28 cellular contexts compared by ENCODE assay signal in the genomic region with DNA sequence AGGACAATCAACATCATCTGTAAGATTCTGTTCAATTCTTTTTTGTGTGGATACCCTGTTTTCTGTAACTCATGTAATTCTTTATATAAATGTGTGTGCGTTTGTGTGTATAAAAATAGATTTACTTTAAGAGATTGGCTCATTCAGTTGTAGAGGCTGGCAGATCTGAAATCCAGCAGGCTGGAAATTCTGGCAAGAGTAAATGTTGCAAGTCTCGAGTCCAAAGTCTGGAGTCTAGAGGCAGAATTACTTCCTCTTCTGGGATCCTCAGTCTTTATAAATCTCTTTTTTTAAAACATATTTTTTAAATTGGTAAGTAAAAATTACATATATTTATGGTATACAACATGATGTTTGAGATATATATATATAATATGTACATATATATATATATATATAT.
"Had no signal": no experiment of that assay in that cellular context is flagged by ENCODE, and none has a peak within 500 bp of the region (broad histone marks: within the 10 kb centered on the region; RNA-seq: fewer than 3 reads in every experiment).

No MANE protein-coding gene starts in this region.

- H3K36me3 ChIP-seq: esophagus muscularis mucosa, heart right ventricle, left lung, lower lobe of right lung, ovary, thoracic aorta, tibial nerve, upper lobe of right lung, uterus had no signal

- H3K4me3 ChIP-seq: coronary artery, esophagus muscularis mucosa, heart right ventricle, left lung, lower lobe of right lung, ovary, psoas muscle, skin epidermis, thoracic aorta, tibial nerve, upper lobe of right lung, uterus had no signal

- H3K27ac ChIP-seq: coronary artery, esophagus muscularis mucosa, foreskin keratinocyte, heart right ventricle, left lung, lower lobe of right lung, ovary, psoas muscle, skin epidermis, thoracic aorta, tibial nerve, upper lobe of right lung, uterus had no signal

- FAIRE-seq: endothelial cell of umbilical vein had no signal

- DNase-seq: central memory CD4-positive, alpha-beta T cell; dermis blood vessel endothelial cell; effector memory CD4-positive, alpha-beta T cell; foreskin keratinocyte; glutamatergic neuron; heart right ventricle; hypothalamus; immature natural killer cell; islet precursor cell; left lung; lower lobe of right lung; natural killer cell; occipital lobe; ovary; posterior cingulate gyrus; psoas muscle; right cardiac atrium; stimulated activated CD4-positive, alpha-beta T cell treated with anti-CD3 and anti-CD28 coated beads, Interleukin-15, amount 100 ng/mL, for 24 hours; stimulated activated CD4-positive, alpha-beta T cell treated with anti-CD3 and anti-CD28 coated beads, Interleukin-2, amount 100 ng/mL, for 48 hours; stimulated activated naive B cell treated with anti-CD40 and anti-IgM and Interleukin-4, amounts not matched to agents 10 μg/mL and 1 μg/mL and 100 μg/mL, for 72 hours; upper lobe of right lung; uterus had no signal

- ATAC-seq: foreskin keratinocyte; heart right ventricle; left lung; lower lobe of right lung; natural killer cell; psoas muscle; right cardiac atrium; stimulated activated naive B cell treated with anti-CD40 and anti-IgM and Interleukin-4, amounts not matched to agents 10 μg/mL and 1 μg/mL and 100 μg/mL, for 72 hours; upper lobe of right lung had no signal

- H3K9me3 ChIP-seq: esophagus muscularis mucosa, left lung, lower lobe of right lung, ovary, psoas muscle, thoracic aorta, tibial nerve, upper lobe of right lung, uterus had no signal

- H3K27me3 ChIP-seq: esophagus muscularis mucosa, foreskin keratinocyte, heart right ventricle, left lung, ovary, tibial nerve, upper lobe of right lung, uterus had no signal

- H3K4me1 ChIP-seq: esophagus muscularis mucosa, foreskin keratinocyte, heart right ventricle, left lung, lower lobe of right lung, psoas muscle, tibial nerve, upper lobe of right lung, uterus had no signal
